13 cellular contexts compared by ENCODE assay signal in the genomic region with DNA sequence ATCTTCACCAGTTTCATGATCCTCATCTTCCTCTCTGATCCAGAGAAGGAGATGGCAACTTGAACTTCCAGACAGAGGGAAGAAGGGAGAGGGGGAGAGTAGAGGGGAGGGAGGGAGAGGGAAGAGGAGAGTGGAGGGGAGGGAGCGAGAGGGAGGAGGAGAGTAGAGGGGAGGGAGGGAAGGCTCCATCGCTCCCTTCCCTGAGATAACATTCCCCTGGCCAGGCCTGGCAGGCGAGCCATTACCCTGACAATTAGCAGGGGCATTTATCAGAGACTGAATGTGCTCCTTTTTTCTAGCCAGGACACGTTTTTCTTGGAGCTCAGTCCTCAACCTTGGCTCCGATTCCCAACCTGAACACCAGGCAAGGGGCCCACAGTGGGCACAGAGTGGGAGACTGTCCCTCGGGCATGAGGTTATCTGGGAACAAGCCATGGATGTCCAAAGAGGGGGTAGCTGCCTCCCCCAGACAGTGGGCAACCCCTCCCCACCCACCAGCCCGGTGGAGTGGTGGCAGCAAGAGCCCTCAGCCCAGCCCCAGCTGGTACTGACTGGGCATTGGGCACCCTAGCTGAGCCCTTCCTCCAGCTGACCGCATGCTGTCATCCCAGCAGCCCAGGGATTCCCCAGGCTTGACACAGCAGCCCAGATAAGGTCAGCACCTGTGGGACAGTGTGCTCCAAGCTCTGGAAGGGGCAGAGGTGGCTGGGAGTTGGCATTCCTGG.
A peak's percentile ranks its signal among the peaks of the same experiment; 100 is the strongest.
DNase-seq lines count a peak whose midpoint lies in the region; ATAC-seq and TF ChIP-seq lines count a peak whose summit lies in the region.
"Had no signal": no experiment of that assay in that cellular context is flagged by ENCODE, and none has a peak within 500 bp of the region (broad histone marks: within the 10 kb centered on the region; RNA-seq: fewer than 3 reads in every experiment).

No MANE protein-coding gene starts in this region.

- ATAC-seq in HG02970 (IDR thresholded peaks at IDR 0.05; ENCODE audit: low FRiP score, unreplicated experiment): no peak
- ATAC-seq in HG02588 (IDR thresholded peaks at IDR 0.05; ENCODE audit: unreplicated experiment): no peak
- ATAC-seq: activated CD4-positive, CD25-positive, alpha-beta regulatory T cell treated with anti-CD3 and anti-CD28 coated beads, Interleukin-2, amount 50 U/mL, for 24 hours had no signal

- H3K4me1 Mint-ChIP-seq in H9: peaks cover 48 to 58% of the 10 kb centered on the region in 2 experiments

- no peak overlapping the region for H2BK5ac ChIP-seq in H9 (ENCODE audit: insufficient read length, low read length)

- no peak overlapping the region for H3K4ac ChIP-seq in H9 (ENCODE audit: low read depth, low read length)

- no peak overlapping the region for H3K4me2 ChIP-seq in H9 (ENCODE audit: insufficient read depth, insufficient read length, low read length)

- H3K36me3 ChIP-seq in skeletal muscle tissue (ENCODE audit: control insufficient read depth in 3 of 3, insufficient read depth in 3 of 3, low read length in 3 of 3): peaks cover 0 to 17% (median 10%) of the 10 kb centered on the region in 3 donors

- H3K18ac ChIP-seq in H9 (ENCODE audit: insufficient read length, low read depth, low read length): peak overlapping the region; percentile 52

- no peak overlapping the region for H3K27ac ChIP-seq in H9 (ENCODE audit: insufficient read length, low read depth, low read length)
- H3K27ac ChIP-seq in cingulate gyrus (ENCODE audit: low read depth, low read length): peak overlapping the region; percentile 1
- peak overlapping the region; percentile 79 for H3K27ac ChIP-seq in layer of hippocampus (ENCODE audit: low read depth, low read length)
- H3K27ac ChIP-seq in skeletal muscle tissue (ENCODE audit: low read depth, low read length): peak overlapping the region; percentile 92
- H3K27ac ChIP-seq: BLaER1 treated with 17β-estradiol and CSF1 and Interleukin-3, amounts not matched to agents 10 nM and 100 nM had no signal

- H3K27ac Mint-ChIP-seq in H9: peak overlapping the region in 2 of 3 experiments; percentile 68 to 83; a peak in 2 of 7 replicates

- no peaks in the 10 kb centered on the region for H4K20me1 ChIP-seq in H9 (ENCODE audit: control insufficient read depth, insufficient read depth, insufficient read length)

- H4K8ac ChIP-seq in H9 (replicated peaks; ENCODE audit: insufficient read length, low read depth, low read length): no peak overlapping the region

- peaks cover 5% of the 10 kb centered on the region for H3K27me3 Mint-ChIP-seq in H9 (ENCODE audit: low read depth)

- no peak overlapping the region for H2AK5ac ChIP-seq in H9 (ENCODE audit: insufficient read length, low read length)

- no peak overlapping the region for H3K56ac ChIP-seq in H9 (ENCODE audit: insufficient read length, low read depth, low read length)

- no peak overlapping the region for H4K5ac ChIP-seq in H9 (ENCODE audit: insufficient read length, low read depth, low read length)

- H3K9ac ChIP-seq in H9 (ENCODE audit: extremely low read depth, insufficient read length, low read length): no peak overlapping the region
- peak overlapping the region; percentile 67 to 82 (median 72) for H3K9ac ChIP-seq in skeletal muscle tissue (ENCODE audit: low read depth in 1 of 3, low read length in 3 of 3)

- H2BK120ac ChIP-seq in H9 (ENCODE audit: low read depth, low read length, poor library complexity, severe bottlenecking): no peak overlapping the region

- DNase-seq in H9 (no peak), NCI-H187 treated with DMSO at 0.1 percent for 48 hours (lab: John Stamatoyannopoulos, UW) (no peak), H4 (ENCODE audit: low spot score) (no peak)
- DNase-seq: foreskin fibroblast, NCI-H1048, OCI-M1 had no signal

- H3T11ph ChIP-seq in H9 (ENCODE audit: low read length): no peak overlapping the region

- H3K4me3 ChIP-seq in skeletal muscle tissue (ENCODE audit: low read length in 3 of 3): peak overlapping the region in 2 of 3 donors; percentile 24 to 49
- H3K4me3 ChIP-seq: BLaER1 treated with 17β-estradiol and CSF1 and Interleukin-3, amounts not matched to agents 10 nM and 100 nM had no signal

- no peak overlapping the region for H2BK20ac ChIP-seq in H9 (ENCODE audit: low read depth, low read length, poor library complexity, severe bottlenecking)

- H3K4me1 ChIP-seq in H9 (ENCODE audit: insufficient read depth, low read length) (peaks cover 13% of the 10 kb centered on the region; the same call in 1 of the 2 replicates), skeletal muscle tissue (ENCODE audit: control insufficient read depth in 3 of 3, insufficient read depth in 3 of 3, low read length in 3 of 3) (peaks cover 78 to 84% (median 81%) of the 10 kb centered on the region in 3 donors)

- no peak overlapping the region for H3K4me3 Mint-ChIP-seq in H9

- no peaks in the 10 kb centered on the region; a peak in 1 of 7 replicates for H3K36me3 Mint-ChIP-seq in H9 (ENCODE audit: insufficient read depth in 1 of 3, low read depth in 3 of 3)

- H3K14ac ChIP-seq in H9 (ENCODE audit: insufficient read depth, low read length): no peak overlapping the region

- H3K27me3 ChIP-seq in H9 (ENCODE audit: insufficient read depth, low read length) (no peaks in the 10 kb centered on the region), layer of hippocampus (ENCODE audit: control insufficient read depth, insufficient read depth, low read length) (no peaks in the 10 kb centered on the region), skeletal muscle tissue (ENCODE audit: control insufficient read depth in 3 of 3, insufficient read depth in 3 of 3, low read length in 3 of 3) (no peaks in the 10 kb centered on the region)

- H3K9me3 Mint-ChIP-seq in H9: peaks cover 0 to 2% of the 10 kb centered on the region in 2 experiments; a peak in 1 of 5 replicates

- H3K9me3 ChIP-seq in H9 (ENCODE audit: control insufficient read depth, low read depth, low read length): no peaks in the 10 kb centered on the region
- H3K9me3 ChIP-seq in skeletal muscle tissue (ENCODE audit: control insufficient read depth in 3 of 3, low read length in 3 of 3): no peaks in the 10 kb centered on the region
- H3K9me3 ChIP-seq: BLaER1 treated with 17β-estradiol and CSF1 and Interleukin-3, amounts not matched to agents 10 nM and 100 nM had no signal

- no peak overlapping the region for H3K23ac ChIP-seq in H9 (ENCODE audit: insufficient read length, low read depth, low read length)

- no peaks in the 10 kb centered on the region for H3K79me2 ChIP-seq in H9 (ENCODE audit: insufficient read depth, low read length)

- no peak overlapping the region for H2AFZ ChIP-seq in H9 (ENCODE audit: low read length)

- no peak overlapping the region for H4K91ac ChIP-seq in H9 (ENCODE audit: insufficient read length, low read depth, low read length)

- no peaks in the 10 kb centered on the region for H3K23me2 ChIP-seq in H9 (ENCODE audit: insufficient read length, low read depth, low read length, poor library complexity, severe bottlenecking)

- WGBS in H9 (ENCODE audit: extremely low coverage, insufficient read length, low lambda C conversion rate): no CpG with 5 or more reads among the region's 8 CpGs

- no peaks in the 10 kb centered on the region for H3K79me1 ChIP-seq in H9 (ENCODE audit: insufficient read depth, low read depth, low read length, poor library complexity, severe bottlenecking)

- no peak for TF ChIP-seq CTCF in H9 (conservative IDR thresholded peaks at IDR 0.05)

- H2BK15ac ChIP-seq in H9 (ENCODE audit: low read depth, low read length): no peak overlapping the region

- H2BK12ac ChIP-seq in H9 (ENCODE audit: insufficient read length, low read depth, low read length): no peak overlapping the region
